Comparison of ENCODE assay signal across 1 cellular context in genomic region chr6:3258720-3259490, GRCh38.
TF ChIP-seq lines count a peak whose summit lies in the region.

Gene PSMG4 (plus strand): TSS chr6:3258947. CDS start chr6:3259023, 76 bp downstream.

TF ChIP-seq in K562, 482 proteins besides CTCF, POLR2A, EP300 and RAD21 (continued from another document and continues in another):
- TF ChIP-seq, protein P1, sequence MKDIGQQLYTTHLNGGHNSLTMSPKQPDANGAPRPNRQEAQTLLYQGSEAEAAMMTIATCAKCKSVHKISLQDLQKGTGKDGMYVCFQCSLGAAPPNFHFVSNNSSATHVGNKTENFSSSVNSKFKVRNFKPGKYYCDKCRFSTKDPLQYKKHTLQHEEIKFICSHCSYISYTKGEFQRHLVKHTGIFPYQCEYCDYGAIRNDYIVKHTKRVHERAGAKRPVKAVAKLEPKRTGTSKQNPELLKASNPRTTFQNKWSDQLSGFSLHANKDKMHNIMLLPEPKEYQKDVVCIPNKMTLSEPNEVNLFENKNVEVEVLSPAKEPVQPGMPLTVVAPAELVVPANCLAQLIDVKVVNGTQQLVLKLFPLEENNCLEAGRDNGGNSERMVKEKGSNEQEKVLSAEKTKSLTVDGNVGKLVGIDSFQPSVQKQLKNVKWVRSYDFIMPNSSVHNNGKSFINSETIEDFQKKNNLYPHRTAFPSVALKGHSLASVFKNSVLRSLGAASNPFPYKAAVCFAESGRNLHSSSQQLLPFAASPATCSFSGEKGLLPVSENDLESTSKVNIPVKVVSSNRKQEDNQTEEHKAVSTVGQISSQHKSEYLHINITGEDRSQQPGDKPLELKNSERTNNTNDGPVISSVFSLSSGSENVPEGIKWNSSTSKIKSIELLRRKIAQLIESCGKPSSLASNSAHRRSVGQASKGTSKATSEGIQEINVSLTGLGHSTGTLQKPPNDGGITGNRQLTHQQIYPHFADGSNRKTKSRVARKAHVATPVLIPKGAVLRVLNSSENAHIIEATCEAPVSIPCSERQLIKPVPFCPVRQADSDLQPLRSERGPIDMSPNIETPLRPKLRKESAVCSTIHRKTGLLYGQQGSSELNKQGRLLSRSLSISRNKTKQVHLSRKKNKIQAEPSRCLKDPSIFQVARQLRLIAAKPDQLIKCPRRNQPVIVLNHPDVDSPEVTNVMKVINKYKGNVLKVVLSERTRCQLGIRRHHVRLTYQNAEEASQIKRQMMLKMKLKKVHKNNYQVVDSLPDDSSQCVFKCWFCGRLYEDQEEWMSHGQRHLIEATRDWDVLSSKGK (CRISPR knock-in tag; IDR thresholded peaks at IDR 0.05), result no peak
- TF ChIP-seq KDM2B (CRISPR knock-in tag; IDR thresholded peaks at IDR 0.05) (no peak), PHF8 (IDR thresholded peaks at IDR 0.05; ENCODE audit: borderline replicate concordance, low read length) (peak; percentile 88; the same call in 1 of the 2 replicates), ZNF449 (CRISPR knock-in tag; IDR thresholded peaks at IDR 0.05) (no peak), NCOA1 (IDR thresholded peaks at IDR 0.05; ENCODE audit: low read depth) (peak; percentile 31; the same call in 1 of the 2 replicates), HDAC3 (IDR thresholded peaks at IDR 0.05; ENCODE audit: borderline replicate concordance, partially characterized antibody) (no peak), KLF13 (tag; IDR thresholded peaks at IDR 0.05; ENCODE audit: borderline replicate concordance, low read depth) (no peak), GABPB2 (CRISPR knock-in tag; conservative IDR thresholded peaks at IDR 0.05) (no peak), EWSR1 (IDR thresholded peaks at IDR 0.05; ENCODE audit: borderline replicate concordance, low read depth, partially characterized antibody) (no peak), YBX1 (IDR thresholded peaks at IDR 0.05) (no peak), NR2C1 (IDR thresholded peaks at IDR 0.05) (no peak), NR2C1 (tag; IDR thresholded peaks at IDR 0.05) (no peak), TRIM24 (IDR thresholded peaks at IDR 0.05) (no peak), LEF1 (IDR thresholded peaks at IDR 0.05) (no peak), ZNF143 (CRISPR knock-in tag; IDR thresholded peaks at IDR 0.05) (0 out of 2 replicates have a peak, but pooled peaks have one; percentile 46), ESRRB (CRISPR knock-in tag; IDR thresholded peaks at IDR 0.05; ENCODE audit: borderline replicate concordance) (no peak), HEY1 (CRISPR knock-in tag; IDR thresholded peaks at IDR 0.05; ENCODE audit: borderline replicate concordance) (no peak), CREBBP (IDR thresholded peaks at IDR 0.05; ENCODE audit: low read depth, low read length) (no peak), HOXB6 (CRISPR knock-in tag; IDR thresholded peaks at IDR 0.05; ENCODE audit: borderline replicate concordance) (no peak), RBM15 (IDR thresholded peaks at IDR 0.05; ENCODE audit: insufficient read depth, low read length) (no peak), SETDB1 (IDR thresholded peaks at IDR 0.05; ENCODE audit: low read length) (no peak), ETS2 (tag; IDR thresholded peaks at IDR 0.05; ENCODE audit: borderline replicate concordance, poor library complexity, severe bottlenecking) (no peak), SMC3 (conservative IDR thresholded peaks at IDR 0.05; ENCODE audit: insufficient read depth, low read depth, low read length) (0 out of 2 replicates have a peak, but pooled peaks have one; percentile 12), ZBTB12 (CRISPR knock-in tag; IDR thresholded peaks at IDR 0.05) (no peak), CHD4 (IDR thresholded peaks at IDR 0.05; ENCODE audit: insufficient read depth, insufficient replicate concordance, low read depth, low read length, poor library complexity, severe bottlenecking) (no peak), SIN3B (IDR thresholded peaks at IDR 0.05; ENCODE audit: low read depth) (peak; percentile 60; the same call in 1 of the 2 replicates), CBX8 (IDR thresholded peaks at IDR 0.05; ENCODE audit: borderline replicate concordance, extremely low read depth, low read depth, low read length, poor library complexity, severe bottlenecking) (no peak), NKRF (IDR thresholded peaks at IDR 0.05; ENCODE audit: borderline replicate concordance) (peak; percentile 97), ARID2 (IDR thresholded peaks at IDR 0.05) (no peak), MEF2D (tag; conservative IDR thresholded peaks at IDR 0.05; ENCODE audit: low read depth) (no peak), FOXA1 (IDR thresholded peaks at IDR 0.05; ENCODE audit: borderline replicate concordance) (no peak), FOXP1 (CRISPR knock-in tag; IDR thresholded peaks at IDR 0.05) (peak; percentile 88), ZEB2 (IDR thresholded peaks at IDR 0.05) (peak; percentile 26; the same call in 1 of the 2 replicates), ZNF253 (CRISPR knock-in tag; conservative IDR thresholded peaks at IDR 0.05) (no peak), SRSF3 (IDR thresholded peaks at IDR 0.05; ENCODE audit: insufficient read depth, low read length) (no peak), MXI1 (IDR thresholded peaks at IDR 0.05; ENCODE audit: low read depth, low read length) (peak; percentile 65)
- TF ChIP-seq, protein P2, sequence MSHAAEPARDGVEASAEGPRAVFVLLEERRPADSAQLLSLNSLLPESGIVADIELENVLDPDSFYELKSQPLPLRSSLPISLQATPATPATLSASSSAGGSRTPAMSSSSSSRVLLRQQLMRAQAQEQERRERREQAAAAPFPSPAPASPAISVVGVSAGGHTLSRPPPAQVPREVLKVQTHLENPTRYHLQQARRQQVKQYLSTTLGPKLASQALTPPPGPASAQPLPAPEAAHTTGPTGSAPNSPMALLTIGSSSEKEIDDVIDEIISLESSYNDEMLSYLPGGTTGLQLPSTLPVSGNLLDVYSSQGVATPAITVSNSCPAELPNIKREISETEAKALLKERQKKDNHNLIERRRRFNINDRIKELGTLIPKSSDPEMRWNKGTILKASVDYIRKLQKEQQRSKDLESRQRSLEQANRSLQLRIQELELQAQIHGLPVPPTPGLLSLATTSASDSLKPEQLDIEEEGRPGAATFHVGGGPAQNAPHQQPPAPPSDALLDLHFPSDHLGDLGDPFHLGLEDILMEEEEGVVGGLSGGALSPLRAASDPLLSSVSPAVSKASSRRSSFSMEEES (CRISPR knock-in tag; IDR thresholded peaks at IDR 0.05), result no peak
- TF ChIP-seq, protein P3, sequence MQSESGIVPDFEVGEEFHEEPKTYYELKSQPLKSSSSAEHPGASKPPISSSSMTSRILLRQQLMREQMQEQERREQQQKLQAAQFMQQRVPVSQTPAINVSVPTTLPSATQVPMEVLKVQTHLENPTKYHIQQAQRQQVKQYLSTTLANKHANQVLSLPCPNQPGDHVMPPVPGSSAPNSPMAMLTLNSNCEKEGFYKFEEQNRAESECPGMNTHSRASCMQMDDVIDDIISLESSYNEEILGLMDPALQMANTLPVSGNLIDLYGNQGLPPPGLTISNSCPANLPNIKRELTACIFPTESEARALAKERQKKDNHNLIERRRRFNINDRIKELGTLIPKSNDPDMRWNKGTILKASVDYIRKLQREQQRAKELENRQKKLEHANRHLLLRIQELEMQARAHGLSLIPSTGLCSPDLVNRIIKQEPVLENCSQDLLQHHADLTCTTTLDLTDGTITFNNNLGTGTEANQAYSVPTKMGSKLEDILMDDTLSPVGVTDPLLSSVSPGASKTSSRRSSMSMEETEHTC (IDR thresholded peaks at IDR 0.05), result no peak; the same call in 1 of the 2 replicates
- TF ChIP-seq, protein P4, sequence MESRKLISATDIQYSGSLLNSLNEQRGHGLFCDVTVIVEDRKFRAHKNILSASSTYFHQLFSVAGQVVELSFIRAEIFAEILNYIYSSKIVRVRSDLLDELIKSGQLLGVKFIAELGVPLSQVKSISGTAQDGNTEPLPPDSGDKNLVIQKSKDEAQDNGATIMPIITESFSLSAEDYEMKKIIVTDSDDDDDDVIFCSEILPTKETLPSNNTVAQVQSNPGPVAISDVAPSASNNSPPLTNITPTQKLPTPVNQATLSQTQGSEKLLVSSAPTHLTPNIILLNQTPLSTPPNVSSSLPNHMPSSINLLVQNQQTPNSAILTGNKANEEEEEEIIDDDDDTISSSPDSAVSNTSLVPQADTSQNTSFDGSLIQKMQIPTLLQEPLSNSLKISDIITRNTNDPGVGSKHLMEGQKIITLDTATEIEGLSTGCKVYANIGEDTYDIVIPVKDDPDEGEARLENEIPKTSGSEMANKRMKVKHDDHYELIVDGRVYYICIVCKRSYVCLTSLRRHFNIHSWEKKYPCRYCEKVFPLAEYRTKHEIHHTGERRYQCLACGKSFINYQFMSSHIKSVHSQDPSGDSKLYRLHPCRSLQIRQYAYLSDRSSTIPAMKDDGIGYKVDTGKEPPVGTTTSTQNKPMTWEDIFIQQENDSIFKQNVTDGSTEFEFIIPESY (CRISPR knock-in tag; IDR thresholded peaks at IDR 0.05), result no peak
- TF ChIP-seq, protein P5, sequence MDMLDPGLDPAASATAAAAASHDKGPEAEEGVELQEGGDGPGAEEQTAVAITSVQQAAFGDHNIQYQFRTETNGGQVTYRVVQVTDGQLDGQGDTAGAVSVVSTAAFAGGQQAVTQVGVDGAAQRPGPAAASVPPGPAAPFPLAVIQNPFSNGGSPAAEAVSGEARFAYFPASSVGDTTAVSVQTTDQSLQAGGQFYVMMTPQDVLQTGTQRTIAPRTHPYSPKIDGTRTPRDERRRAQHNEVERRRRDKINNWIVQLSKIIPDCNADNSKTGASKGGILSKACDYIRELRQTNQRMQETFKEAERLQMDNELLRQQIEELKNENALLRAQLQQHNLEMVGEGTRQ (CRISPR knock-in tag; IDR thresholded peaks at IDR 0.05), result no peak
- TF ChIP-seq, protein P6, sequence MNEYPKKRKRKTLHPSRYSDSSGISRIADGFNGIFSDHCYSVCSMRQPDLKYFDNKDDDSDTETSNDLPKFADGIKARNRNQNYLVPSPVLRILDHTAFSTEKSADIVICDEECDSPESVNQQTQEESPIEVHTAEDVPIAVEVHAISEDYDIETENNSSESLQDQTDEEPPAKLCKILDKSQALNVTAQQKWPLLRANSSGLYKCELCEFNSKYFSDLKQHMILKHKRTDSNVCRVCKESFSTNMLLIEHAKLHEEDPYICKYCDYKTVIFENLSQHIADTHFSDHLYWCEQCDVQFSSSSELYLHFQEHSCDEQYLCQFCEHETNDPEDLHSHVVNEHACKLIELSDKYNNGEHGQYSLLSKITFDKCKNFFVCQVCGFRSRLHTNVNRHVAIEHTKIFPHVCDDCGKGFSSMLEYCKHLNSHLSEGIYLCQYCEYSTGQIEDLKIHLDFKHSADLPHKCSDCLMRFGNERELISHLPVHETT (CRISPR knock-in tag; conservative IDR thresholded peaks at IDR 0.05 in 1 of 2, IDR thresholded peaks at IDR 0.05 in 1 of 2), result no peak; a peak in 1 of 4 replicates
- TF ChIP-seq, protein P7, sequence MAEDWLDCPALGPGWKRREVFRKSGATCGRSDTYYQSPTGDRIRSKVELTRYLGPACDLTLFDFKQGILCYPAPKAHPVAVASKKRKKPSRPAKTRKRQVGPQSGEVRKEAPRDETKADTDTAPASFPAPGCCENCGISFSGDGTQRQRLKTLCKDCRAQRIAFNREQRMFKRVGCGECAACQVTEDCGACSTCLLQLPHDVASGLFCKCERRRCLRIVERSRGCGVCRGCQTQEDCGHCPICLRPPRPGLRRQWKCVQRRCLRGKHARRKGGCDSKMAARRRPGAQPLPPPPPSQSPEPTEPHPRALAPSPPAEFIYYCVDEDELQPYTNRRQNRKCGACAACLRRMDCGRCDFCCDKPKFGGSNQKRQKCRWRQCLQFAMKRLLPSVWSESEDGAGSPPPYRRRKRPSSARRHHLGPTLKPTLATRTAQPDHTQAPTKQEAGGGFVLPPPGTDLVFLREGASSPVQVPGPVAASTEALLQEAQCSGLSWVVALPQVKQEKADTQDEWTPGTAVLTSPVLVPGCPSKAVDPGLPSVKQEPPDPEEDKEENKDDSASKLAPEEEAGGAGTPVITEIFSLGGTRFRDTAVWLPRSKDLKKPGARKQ (CRISPR knock-in tag; IDR thresholded peaks at IDR 0.05), result no peak
- TF ChIP-seq, protein P8, sequence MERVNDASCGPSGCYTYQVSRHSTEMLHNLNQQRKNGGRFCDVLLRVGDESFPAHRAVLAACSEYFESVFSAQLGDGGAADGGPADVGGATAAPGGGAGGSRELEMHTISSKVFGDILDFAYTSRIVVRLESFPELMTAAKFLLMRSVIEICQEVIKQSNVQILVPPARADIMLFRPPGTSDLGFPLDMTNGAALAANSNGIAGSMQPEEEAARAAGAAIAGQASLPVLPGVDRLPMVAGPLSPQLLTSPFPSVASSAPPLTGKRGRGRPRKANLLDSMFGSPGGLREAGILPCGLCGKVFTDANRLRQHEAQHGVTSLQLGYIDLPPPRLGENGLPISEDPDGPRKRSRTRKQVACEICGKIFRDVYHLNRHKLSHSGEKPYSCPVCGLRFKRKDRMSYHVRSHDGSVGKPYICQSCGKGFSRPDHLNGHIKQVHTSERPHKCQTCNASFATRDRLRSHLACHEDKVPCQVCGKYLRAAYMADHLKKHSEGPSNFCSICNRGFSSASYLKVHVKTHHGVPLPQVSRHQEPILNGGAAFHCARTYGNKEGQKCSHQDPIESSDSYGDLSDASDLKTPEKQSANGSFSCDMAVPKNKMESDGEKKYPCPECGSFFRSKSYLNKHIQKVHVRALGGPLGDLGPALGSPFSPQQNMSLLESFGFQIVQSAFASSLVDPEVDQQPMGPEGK (CRISPR knock-in tag; IDR thresholded peaks at IDR 0.05; ENCODE audit: borderline replicate concordance), result no peak
